Comparison of ENCODE assay signal across 1 cellular context in genomic region chr6:19492631-19493030, GRCh38.
TF ChIP-seq lines count a peak whose summit lies in the region.

No MANE protein-coding gene starts in this region.

TF ChIP-seq in SK-N-SH, 30 proteins besides CTCF, POLR2A, EP300 and RAD21 (continued from another document):
- TF ChIP-seq MAX (IDR thresholded peaks at IDR 0.05; ENCODE audit: low read depth) (no peak), GATA2 (CRISPR knock-in tag; IDR thresholded peaks at IDR 0.05) (no peak), SMC3 (IDR thresholded peaks at IDR 0.05; ENCODE audit: low read depth, low read length) (no peak), MEF2A (IDR thresholded peaks at IDR 0.05; ENCODE audit: borderline replicate concordance, low read depth) (no peak), TAF1 (IDR thresholded peaks at IDR 0.05; ENCODE audit: borderline replicate concordance, low read depth, low read length) (no peak), JUND (IDR thresholded peaks at IDR 0.05) (no peak)
- TF ChIP-seq, protein P1, sequence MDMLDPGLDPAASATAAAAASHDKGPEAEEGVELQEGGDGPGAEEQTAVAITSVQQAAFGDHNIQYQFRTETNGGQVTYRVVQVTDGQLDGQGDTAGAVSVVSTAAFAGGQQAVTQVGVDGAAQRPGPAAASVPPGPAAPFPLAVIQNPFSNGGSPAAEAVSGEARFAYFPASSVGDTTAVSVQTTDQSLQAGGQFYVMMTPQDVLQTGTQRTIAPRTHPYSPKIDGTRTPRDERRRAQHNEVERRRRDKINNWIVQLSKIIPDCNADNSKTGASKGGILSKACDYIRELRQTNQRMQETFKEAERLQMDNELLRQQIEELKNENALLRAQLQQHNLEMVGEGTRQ (IDR thresholded peaks at IDR 0.05; ENCODE audit: borderline replicate concordance, low read depth, low read length) = no peak
- TF ChIP-seq, protein P2, sequence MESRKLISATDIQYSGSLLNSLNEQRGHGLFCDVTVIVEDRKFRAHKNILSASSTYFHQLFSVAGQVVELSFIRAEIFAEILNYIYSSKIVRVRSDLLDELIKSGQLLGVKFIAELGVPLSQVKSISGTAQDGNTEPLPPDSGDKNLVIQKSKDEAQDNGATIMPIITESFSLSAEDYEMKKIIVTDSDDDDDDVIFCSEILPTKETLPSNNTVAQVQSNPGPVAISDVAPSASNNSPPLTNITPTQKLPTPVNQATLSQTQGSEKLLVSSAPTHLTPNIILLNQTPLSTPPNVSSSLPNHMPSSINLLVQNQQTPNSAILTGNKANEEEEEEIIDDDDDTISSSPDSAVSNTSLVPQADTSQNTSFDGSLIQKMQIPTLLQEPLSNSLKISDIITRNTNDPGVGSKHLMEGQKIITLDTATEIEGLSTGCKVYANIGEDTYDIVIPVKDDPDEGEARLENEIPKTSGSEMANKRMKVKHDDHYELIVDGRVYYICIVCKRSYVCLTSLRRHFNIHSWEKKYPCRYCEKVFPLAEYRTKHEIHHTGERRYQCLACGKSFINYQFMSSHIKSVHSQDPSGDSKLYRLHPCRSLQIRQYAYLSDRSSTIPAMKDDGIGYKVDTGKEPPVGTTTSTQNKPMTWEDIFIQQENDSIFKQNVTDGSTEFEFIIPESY (IDR thresholded peaks at IDR 0.05; ENCODE audit: borderline replicate concordance, low read depth) = no peak
